ENCODE assay signal across 17 cellular contexts in the genomic region with DNA sequence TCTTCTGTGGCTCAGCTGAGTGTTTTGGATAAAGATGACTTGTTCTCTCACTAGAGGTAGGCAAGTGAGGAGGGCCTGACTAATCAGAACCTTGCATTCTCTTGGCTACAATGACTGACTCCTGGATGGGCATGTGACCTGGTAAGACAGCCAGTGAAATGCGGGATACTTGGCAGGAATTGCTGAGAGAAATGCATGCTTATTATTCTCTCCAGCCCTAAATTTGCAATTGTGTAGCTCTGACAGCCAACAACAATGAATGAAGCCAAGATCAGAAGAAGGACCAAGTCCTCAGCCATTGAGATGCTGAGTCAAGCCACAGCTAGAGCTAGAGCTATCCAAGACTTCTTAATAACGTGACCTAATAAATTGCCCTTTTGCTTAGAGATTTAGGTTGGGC.
"Had no signal": no experiment of that assay in that cellular context is flagged by ENCODE, and none has a peak within 500 bp of the region (broad histone marks: within the 10 kb centered on the region; RNA-seq: fewer than 3 reads in every experiment).

No MANE protein-coding gene starts in this region.

- H3K9me3 Mint-ChIP-seq: natural killer cell had no signal

- H3K27me3 ChIP-seq: tibial nerve, vagina had no signal

- H3K4me3 ChIP-seq: coronary artery, skin epidermis, tibial nerve, vagina had no signal

- H3K4me3 Mint-ChIP-seq: activated naive CD4-positive, alpha-beta T cell treated with anti-CD3 and anti-CD28 coated beads, Interleukin-2, amount 10 ng/mL, durations not matched to agents 7 days and 5 days; natural killer cell had no signal

- H3K9me3 ChIP-seq: tibial nerve, vagina had no signal

- H3K4me1 ChIP-seq: vagina had no signal

- H3K36me3 Mint-ChIP-seq: activated naive CD4-positive, alpha-beta T cell treated with anti-CD3 and anti-CD28 coated beads, Interleukin-2, amount 10 ng/mL, durations not matched to agents 7 days and 5 days; natural killer cell had no signal

- H3K27ac Mint-ChIP-seq: activated naive CD4-positive, alpha-beta T cell treated with anti-CD3 and anti-CD28 coated beads, Interleukin-2, amount 10 ng/mL, durations not matched to agents 7 days and 5 days; activated T-helper 2 cell treated with anti-CD3 and anti-CD28 coated beads, Interferon-gamma antibody, Interleukin-2, Interleukin-4, amounts not matched to agents 10 μg/mL and 5 μg/mL and 100 μg/mL, durations not matched to agents 14 hours and 24 hours and 36 hours; natural killer cell; progenitor cell of endocrine pancreas had no signal

- H3K4me1 Mint-ChIP-seq: activated naive CD4-positive, alpha-beta T cell treated with anti-CD3 and anti-CD28 coated beads, Interleukin-2, amount 10 ng/mL, durations not matched to agents 7 days and 5 days; natural killer cell had no signal

- H3K27me3 Mint-ChIP-seq: activated naive CD4-positive, alpha-beta T cell treated with anti-CD3 and anti-CD28 coated beads, Interleukin-2, amount 10 ng/mL, durations not matched to agents 7 days and 5 days; progenitor cell of endocrine pancreas had no signal

- H3K36me3 ChIP-seq: tibial nerve, vagina had no signal

- H3K27ac ChIP-seq: coronary artery, skin epidermis, tibial nerve, vagina had no signal

- DNase-seq: activated CD4-positive, alpha-beta T cell treated with anti-CD3 and anti-CD28 coated beads, Interleukin-2, amount 50 U/mL, for 4 hours; activated CD4-positive, CD25-positive, alpha-beta regulatory T cell treated with anti-CD3 and anti-CD28 coated beads, Interleukin-2, amount 50 U/mL, for 72 hours; activated naive CD4-positive, alpha-beta T cell treated with anti-CD3 and anti-CD28 coated beads, Interleukin-2, amount 10 ng/mL, durations not matched to agents 7 days and 5 days; mesendoderm; natural killer cell; right cardiac atrium; stimulated activated CD4-positive, alpha-beta T cell treated with anti-CD3 and anti-CD28 coated beads, Interleukin-15, amount 100 ng/mL, for 24 hours; stimulated activated CD4-positive, alpha-beta T cell treated with anti-CD3 and anti-CD28 coated beads, Interleukin-4, amount 100 ng/mL, for 24 hours; stimulated activated naive CD4-positive, alpha-beta T cell; T-helper 1 cell; T1000 had no signal

- ATAC-seq: natural killer cell had no signal
